8 cellular contexts compared by ENCODE assay signal in the genomic region with DNA sequence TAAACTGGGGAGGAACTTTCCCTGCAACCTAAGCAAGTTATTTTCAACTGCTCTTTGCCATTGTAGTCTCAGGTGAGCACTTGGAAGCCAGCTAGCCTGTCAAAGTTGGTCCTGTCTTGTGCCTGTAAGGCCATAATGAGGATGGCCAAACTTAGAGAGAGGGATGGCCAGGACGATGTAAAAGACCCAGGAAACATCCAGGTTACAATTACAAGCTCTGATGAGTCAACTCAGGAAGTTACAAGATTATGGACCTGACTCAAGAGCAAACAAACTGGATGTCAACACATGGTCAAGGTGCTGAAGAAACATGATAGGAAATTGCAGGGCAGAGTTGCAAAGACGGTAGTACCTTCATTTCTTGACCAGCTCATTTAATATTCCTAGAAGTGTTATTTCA. TPM values are rescaled to one million over a fixed set of nuclear protein-coding genes. Genes with fewer than 3 reads are reported as not detected.
DNase-seq lines count a peak whose midpoint lies in the region; ATAC-seq and TF ChIP-seq lines count a peak whose summit lies in the region.

No MANE protein-coding gene starts in this region.

- H3K9me3 Mint-ChIP-seq in Caco-2 (ENCODE audit: unreplicated experiment) (no peaks in the 10 kb centered on the region), neural progenitor cell (no peaks in the 10 kb centered on the region)

- ATAC-seq in GM18511 (IDR thresholded peaks at IDR 0.05; ENCODE audit: unreplicated experiment) (no peak), GM18498 (IDR thresholded peaks at IDR 0.05; ENCODE audit: unreplicated experiment) (no peak)
- ATAC-seq in activated CD4-positive, CD25-positive, alpha-beta regulatory T cell treated with anti-CD3 and anti-CD28 coated beads, Interleukin-2, amount 50 U/mL, for 24 hours = no peak

- H3K9ac ChIP-seq in neural progenitor cell = peak overlapping the region; percentile 74

- POLR2A ChIA-PET in Caco-2 (lab: Charles Lee) = interaction anchor here (0.7 to 1.2 kb wide), 3 partner anchors 9 to 62 kb away, joined by 3 to 4 read pairs (median 4); no protein-coding TSS in a partner anchor

- no peak for DNase-seq in Caco-2
- peak; percentile 80 for DNase-seq in LoVo (ENCODE audit: low spot score)
- peak; percentile 64 for DNase-seq in choroid plexus epithelial cell (ENCODE audit: low read depth)
- no peak for DNase-seq in neural progenitor cell (ENCODE audit: low spot score)
- DNase-seq in iPS-NIHi7 (ENCODE audit: extremely low spot score) = no peak

- peak overlapping the region; percentile 99 for H3K4me2 ChIP-seq in neural progenitor cell

- H3K27me3 Mint-ChIP-seq in Caco-2 (ENCODE audit: insufficient read depth, unreplicated experiment) (no peaks in the 10 kb centered on the region), neural progenitor cell (ENCODE audit: insufficient read depth, low read depth) (peaks cover 14% of the 10 kb centered on the region)

- H3K36me3 Mint-ChIP-seq in Caco-2 (ENCODE audit: insufficient read depth, unreplicated experiment) (peaks cover 34% of the 10 kb centered on the region), neural progenitor cell (peaks cover 7% of the 10 kb centered on the region)

- H3K9me3 ChIP-seq in Caco-2 = no peaks in the 10 kb centered on the region
- no peaks in the 10 kb centered on the region for H3K9me3 ChIP-seq in neural progenitor cell (ENCODE audit: low read depth)

- peaks cover 64% of the 10 kb centered on the region for H4K20me1 ChIP-seq in neural progenitor cell (ENCODE audit: low read depth)

- intact Hi-C loops in Caco-2 (cut with micrococcal nuclease; ENCODE audit: unreplicated experiment) = loop anchor here (5.0 kb wide), 1 partner anchor 50 kb away; a partner anchor contains a TSS

- H3K4me3 Mint-ChIP-seq in Caco-2 (ENCODE audit: unreplicated experiment) (peak overlapping the region; percentile 89), neural progenitor cell (peak overlapping the region; percentile 95)

- TSS peak; percentile 32 for BruUV-seq in Caco-2 (replicated peaks; lab: Mats Ljungman, UMichigan)

- H3K4me1 Mint-ChIP-seq in Caco-2 (ENCODE audit: low read depth, unreplicated experiment) = peaks cover 23% of the 10 kb centered on the region
- peaks cover 41% of the 10 kb centered on the region for H3K4me1 Mint-ChIP-seq in neural progenitor cell

- TF ChIP-seq CTCF in Caco-2 (IDR thresholded peaks at IDR 0.05; ENCODE audit: insufficient read depth in 1 of 2, low read depth in 1 of 2, low read length in 1 of 2, severe bottlenecking in 1 of 2, unreplicated experiment in 1 of 2) (no peak), choroid plexus epithelial cell (conservative IDR thresholded peaks at IDR 0.05; ENCODE audit: low read depth, low read length) (no peak), neural progenitor cell (IDR thresholded peaks at IDR 0.05) (no peak)

- H2AFZ ChIP-seq in neural progenitor cell (replicated peaks) = no peak overlapping the region

- peaks cover 28% of the 10 kb centered on the region for H3F3A ChIP-seq in neural progenitor cell (ENCODE audit: low read depth)

- H3K27me3 ChIP-seq in Caco-2 (replicated peaks; ENCODE audit: control insufficient read depth, insufficient read depth, low read length) (no peaks in the 10 kb centered on the region), neural progenitor cell (no peaks in the 10 kb centered on the region)

- H3K4me1 ChIP-seq in Caco-2 = peaks cover 13% of the 10 kb centered on the region
- H3K4me1 ChIP-seq in neural progenitor cell = peaks cover 28% of the 10 kb centered on the region

- H3K27ac ChIP-seq in neural progenitor cell = no peak overlapping the region

- H3K36me3 ChIP-seq in Caco-2 (ENCODE audit: control insufficient read depth, insufficient read depth, low read length) (peaks cover 2% of the 10 kb centered on the region; the same call in 1 of the 2 replicates), neural progenitor cell (no peaks in the 10 kb centered on the region)

- peaks cover 65% of the 10 kb centered on the region for H3K79me2 ChIP-seq in neural progenitor cell (ENCODE audit: low read depth)

- H3K27ac Mint-ChIP-seq in Caco-2 (ENCODE audit: unreplicated experiment) = no peak overlapping the region
- H3K27ac Mint-ChIP-seq in neural progenitor cell = no peak overlapping the region

- H3K4me3 ChIP-seq in Caco-2 (ENCODE audit: low read depth, low read length) = peak overlapping the region; percentile 97
- peak overlapping the region; percentile 93 for H3K4me3 ChIP-seq in choroid plexus epithelial cell (ENCODE audit: low read depth, low read length)
- peak overlapping the region; percentile 88 for H3K4me3 ChIP-seq in neural progenitor cell

- CTCF ChIA-PET in Caco-2 (lab: Charles Lee) = no interaction called here

RNA-seq across cellular contexts. Expression of a gene that starts 1.6 kb away (rescaled TPM):
- total RNA-seq in Caco-2 (2022) (47.2 and 48.0 TPM in 2 replicates), neural progenitor cell (ENCODE audit: low replicate concordance) (40.8 and 91.9 TPM in 2 replicates)

RNA-seq across cellular contexts. Expression of a gene that starts 6.6 kb away (rescaled TPM):
- total RNA-seq in Caco-2 (2022) = 50.3 and 55.3 TPM in 2 replicates
- total RNA-seq in neural progenitor cell (ENCODE audit: low replicate concordance) = 32.4 and 39.2 TPM in 2 replicates

RNA-seq across cellular contexts. Expression of a gene that starts 25.6 kb away (rescaled TPM):
- 113 and 114 TPM in 2 replicates for total RNA-seq in Caco-2 (2022)
- 63.6 and 134 TPM in 2 replicates for total RNA-seq in neural progenitor cell (ENCODE audit: low replicate concordance)

RNA-seq across cellular contexts. Expression of a gene that starts 48.5 kb away (rescaled TPM):
- 61.9 and 67.8 TPM in 2 replicates for total RNA-seq in Caco-2 (2022)
- total RNA-seq in neural progenitor cell (ENCODE audit: low replicate concordance) = 16.2 and 33.5 TPM in 2 replicates

RNA-seq across cellular contexts. Expression of a gene that starts 50.9 kb away (rescaled TPM):
- total RNA-seq in Caco-2 (2022) = 22.8 and 28.3 TPM in 2 replicates
- total RNA-seq in neural progenitor cell (ENCODE audit: low replicate concordance) = 23.1 and 25.8 TPM in 2 replicates

Comparison
In these comparisons a context has a peak if more than half of its experiments do, and no peak if none do; other contexts are left out.
1. DNase-seq: peak in LoVo (single experiment) and choroid plexus epithelial cell (single experiment); none in Caco-2 (0 of 2), neural progenitor cell (single experiment) and iPS-NIHi7 (single experiment).
2. Peak in every context shown above with its lines, with median percentiles within 50 percentile points of each other: H3K4me3 ChIP-seq.